Comparison of ENCODE assay signal across 21 cellular contexts in genomic region chr2:19209575-19210341, GRCh38.
"Had no signal": no experiment of that assay in that cellular context is flagged by ENCODE, and none has a peak within 500 bp of the region (broad histone marks: within the 10 kb centered on the region; RNA-seq: fewer than 3 reads in every experiment).

No MANE protein-coding gene starts in this region.

- DNase-seq: activated CD4-positive, CD25-positive, alpha-beta regulatory T cell treated with anti-CD3 and anti-CD28 coated beads, Interleukin-2, amount 50 U/mL, for 72 hours; activated naive CD4-positive, alpha-beta T cell; activated T-cell treated with anti-CD3 and anti-CD28 coated beads, Interleukin-2, amount 50 U/mL, for 24 hours; adrenal gland; central memory CD4-positive, alpha-beta T cell; esophagus squamous epithelium; gastrocnemius medialis; hippocampal formation; kidney glomerular epithelial cell; left ventricle myocardium inferior; midbrain; natural killer cell; small intestine; stimulated activated CD4-positive, alpha-beta T cell treated with anti-CD3 and anti-CD28 coated beads, Interleukin-2, amount 100 ng/mL, for 24 hours; stimulated activated naive CD4-positive, alpha-beta T cell; WERI-Rb-1 had no signal

- ATAC-seq: gastrocnemius medialis, natural killer cell, sciatic nerve had no signal

- H3K9me3 Mint-ChIP-seq: activated T-cell treated with anti-CD3 and anti-CD28 coated beads, Interleukin-2, amount 50 U/mL, for 24 hours; activated T-helper 2 cell treated with anti-CD3 and anti-CD28 coated beads, Interferon-gamma antibody, Interleukin-2, Interleukin-4, amounts not matched to agents 10 μg/mL and 5 μg/mL and 100 μg/mL, durations not matched to agents 14 hours and 24 hours and 36 hours; T-helper 2 cell treated with Interferon-gamma antibody and Interleukin-4, amounts not matched to agents 5 μg/mL and 100 μg/mL, for 36 hours; type B pancreatic cell had no signal

- H3K36me3 Mint-ChIP-seq: activated naive CD8-positive, alpha-beta T cell; type B pancreatic cell had no signal

- H3K4me1 Mint-ChIP-seq: natural killer cell had no signal

- H3K4me3 Mint-ChIP-seq: activated naive CD8-positive, alpha-beta T cell; activated T-cell treated with anti-CD3 and anti-CD28 coated beads, Interleukin-2, amount 50 U/mL, for 24 hours; natural killer cell; T-helper 2 cell treated with Interferon-gamma antibody and Interleukin-4, amounts not matched to agents 5 μg/mL and 100 μg/mL, for 36 hours; type B pancreatic cell had no signal

- H3K27ac Mint-ChIP-seq: activated naive CD8-positive, alpha-beta T cell; activated T-cell treated with anti-CD3 and anti-CD28 coated beads, Interleukin-2, amount 50 U/mL, for 24 hours; activated T-helper 2 cell treated with anti-CD3 and anti-CD28 coated beads, Interferon-gamma antibody, Interleukin-2, Interleukin-4, amounts not matched to agents 10 μg/mL and 5 μg/mL and 100 μg/mL, durations not matched to agents 14 hours and 24 hours and 36 hours; natural killer cell; T-helper 2 cell treated with Interferon-gamma antibody and Interleukin-4, amounts not matched to agents 5 μg/mL and 100 μg/mL, for 36 hours; type B pancreatic cell had no signal

- H3K27me3 Mint-ChIP-seq: activated naive CD8-positive, alpha-beta T cell; activated T-cell treated with anti-CD3 and anti-CD28 coated beads, Interleukin-2, amount 50 U/mL, for 24 hours; type B pancreatic cell had no signal
